14 cellular contexts compared by ENCODE assay signal in genomic region chr4:112520598-112521122, GRCh38. TPM values are rescaled to one million over a fixed set of nuclear protein-coding genes. Genes with fewer than 3 reads are reported as not detected.
DNase-seq lines count a peak whose midpoint lies in the region; ATAC-seq and TF ChIP-seq lines count a peak whose summit lies in the region.
"Had no signal": no experiment of that assay in that cellular context is flagged by ENCODE, and none has a peak within 500 bp of the region (broad histone marks: within the 10 kb centered on the region; RNA-seq: fewer than 3 reads in every experiment).

No MANE protein-coding gene starts in this region.

- peaks cover 4% of the 10 kb centered on the region for H3F3A ChIP-seq in smooth muscle cell (ENCODE audit: low read depth)

- no peaks in the 10 kb centered on the region for H3K9me2 ChIP-seq in hepatocyte (replicated peaks; ENCODE audit: insufficient read depth)

- peaks cover 4% of the 10 kb centered on the region for H3K36me3 Mint-ChIP-seq in activated CD4-positive, alpha-beta T cell treated with anti-CD3 and anti-CD28 coated beads, Interleukin-2, amount 10 ng/mL, durations not matched to agents 24 days and 14 days (ENCODE audit: low read depth)

- H3K4me2 ChIP-seq in hepatocyte (peak overlapping the region; percentile 61), smooth muscle cell (peak overlapping the region; percentile 37)

- peaks cover 24% of the 10 kb centered on the region for H3K4me1 ChIP-seq in hepatocyte (ENCODE audit: insufficient read depth)
- peaks cover 51% of the 10 kb centered on the region for H3K4me1 ChIP-seq in smooth muscle cell (ENCODE audit: low read depth)

- peak overlapping the region; percentile 75 for H3K4me3 Mint-ChIP-seq in activated CD4-positive, alpha-beta T cell treated with anti-CD3 and anti-CD28 coated beads, Interleukin-2, amount 10 ng/mL, durations not matched to agents 24 days and 14 days
- H3K4me3 Mint-ChIP-seq: central memory CD8-positive, alpha-beta T cell had no signal

- no peaks in the 10 kb centered on the region for H4K20me1 ChIP-seq in hepatocyte (ENCODE audit: insufficient read depth, poor library complexity, severe bottlenecking)
- no peaks in the 10 kb centered on the region for H4K20me1 ChIP-seq in smooth muscle cell (ENCODE audit: low read depth)

- peaks cover 50% of the 10 kb centered on the region for H3K4me1 Mint-ChIP-seq in activated CD4-positive, alpha-beta T cell treated with anti-CD3 and anti-CD28 coated beads, Interleukin-2, amount 10 ng/mL, durations not matched to agents 24 days and 14 days

- peak; percentile 62 for DNase-seq in activated CD4-positive, alpha-beta T cell treated with anti-CD3 and anti-CD28 coated beads, Interleukin-2, amount 10 ng/mL, durations not matched to agents 24 days and 14 days
- DNase-seq in activated CD4-positive, alpha-beta T cell treated with anti-CD3 and anti-CD28 coated beads, Interleukin-2, amount 50 U/mL, for 1 hour, result no peak
- DNase-seq in SK-N-MC (ENCODE audit: low read depth, low spot score) (no peak), hepatocyte (ENCODE audit: low spot score) (no peak), smooth muscle cell (lab: John Stamatoyannopoulos, UW; ENCODE audit: unreplicated experiment) (no peak), dorsolateral prefrontal cortex (no peak)
- no peak for DNase-seq in stimulated activated CD4-positive, alpha-beta T cell treated with anti-CD3 and anti-CD28 coated beads, Interleukin-15, amount 100 ng/mL, for 24 hours
- DNase-seq: activated effector memory CD4-positive, alpha-beta T cell treated with Interleukin-2 at 50 U/mL for 16 hours; NCI-H2171 treated with DMSO at 0.1 percent for 48 hours; uterus had no signal

- H3K27me3 ChIP-seq in hepatocyte (peaks cover 100% of the 10 kb centered on the region), smooth muscle cell (ENCODE audit: low read depth) (peaks cover 100% of the 10 kb centered on the region), dorsolateral prefrontal cortex (peaks cover 18 to 100% (median 94%) of the 10 kb centered on the region in 45 donors)

- no peak for ATAC-seq in GM19351 (IDR thresholded peaks at IDR 0.05; ENCODE audit: unreplicated experiment)

- H3K27ac Mint-ChIP-seq in activated CD4-positive, alpha-beta T cell treated with anti-CD3 and anti-CD28 coated beads, Interleukin-2, amount 10 ng/mL, durations not matched to agents 24 days and 14 days, result peak overlapping the region; percentile 45

- no peak overlapping the region for H3K27ac ChIP-seq in SK-N-MC
- no peak overlapping the region for H3K27ac ChIP-seq in hepatocyte
- no peak overlapping the region for H3K27ac ChIP-seq in smooth muscle cell (ENCODE audit: low read depth)
- H3K27ac ChIP-seq in dorsolateral prefrontal cortex, result no peak overlapping the region
- H3K27ac ChIP-seq: skin epidermis, uterus had no signal

- TF ChIP-seq CTCF in hepatocyte (IDR thresholded peaks at IDR 0.05; ENCODE audit: poor library complexity) (no peak), smooth muscle cell (IDR thresholded peaks at IDR 0.05; ENCODE audit: borderline replicate concordance, insufficient read depth, poor library complexity, severe bottlenecking) (no peak), dorsolateral prefrontal cortex (IDR thresholded peaks at IDR 0.05 in 54 of 56, conservative IDR thresholded peaks at IDR 0.05 in 2 of 56; ENCODE audit: low read depth in 1 of 56, partially characterized antibody in 56 of 56) (no peak)

- H3K9me3 ChIP-seq in SK-N-MC (ENCODE audit: low read depth, low read length) (no peaks in the 10 kb centered on the region), hepatocyte (ENCODE audit: low read depth) (no peaks in the 10 kb centered on the region), smooth muscle cell (replicated peaks; ENCODE audit: low read depth) (no peaks in the 10 kb centered on the region)
- H3K9me3 ChIP-seq: uterus had no signal

- peaks cover 80% of the 10 kb centered on the region for H3K27me3 Mint-ChIP-seq in activated CD4-positive, alpha-beta T cell treated with anti-CD3 and anti-CD28 coated beads, Interleukin-2, amount 10 ng/mL, durations not matched to agents 24 days and 14 days

- H3K36me3 ChIP-seq in SK-N-MC (ENCODE audit: insufficient read depth, low read length), result no peaks in the 10 kb centered on the region
- no peaks in the 10 kb centered on the region for H3K36me3 ChIP-seq in hepatocyte (replicated peaks; ENCODE audit: insufficient read depth, low read depth)
- H3K36me3 ChIP-seq in smooth muscle cell (ENCODE audit: low read depth), result no peaks in the 10 kb centered on the region
- H3K36me3 ChIP-seq: uterus had no signal

- H3K9ac ChIP-seq in SK-N-MC (ENCODE audit: insufficient read length) (no peak overlapping the region), smooth muscle cell (ENCODE audit: low read depth) (no peak overlapping the region)

- 2% methylated on average over 21 of the region's 25 CpGs for WGBS in hepatocyte (ENCODE audit: low lambda C conversion rate, missing lambda C conversion rate)
- 3% methylated on average over 25 of the region's 25 CpGs for WGBS in smooth muscle cell (ENCODE audit: low lambda C conversion rate)

- H3K4me3 ChIP-seq in SK-N-MC (peak overlapping the region; percentile 50), hepatocyte (no peak overlapping the region), smooth muscle cell (no peak overlapping the region), dorsolateral prefrontal cortex (no peak overlapping the region)
- H3K4me3 ChIP-seq: skin epidermis, uterus had no signal

- intact Hi-C loops in activated CD4-positive, alpha-beta T cell treated with anti-CD3 and anti-CD28 coated beads, Interleukin-2, amount 10 ng/mL, durations not matched to agents 24 days and 14 days (cut with micrococcal nuclease), result loop anchor here (5.0 to 10.0 kb wide), 4 partner anchors 84 to 308 kb away; partner anchors contain the start of gene AP1AR
- intact Hi-C loops in dorsolateral prefrontal cortex (cut with DNase I), result loop anchor here in 1 of 2 donors (5.0 to 10.0 kb wide), 2 partner anchors 193 to 1896 kb away; partner anchors contain the start of gene PITX2

- H2AFZ ChIP-seq in hepatocyte (peak overlapping the region; percentile 23), smooth muscle cell (ENCODE audit: low read depth) (no peak overlapping the region)

- H3K9me3 Mint-ChIP-seq in activated CD4-positive, alpha-beta T cell treated with anti-CD3 and anti-CD28 coated beads, Interleukin-2, amount 10 ng/mL, durations not matched to agents 24 days and 14 days, result peaks cover 7% of the 10 kb centered on the region
- H3K9me3 Mint-ChIP-seq: central memory CD8-positive, alpha-beta T cell had no signal

- no peaks in the 10 kb centered on the region for H3K79me2 ChIP-seq in hepatocyte
- H3K79me2 ChIP-seq in smooth muscle cell (ENCODE audit: low read depth), result no peaks in the 10 kb centered on the region

RNA-seq across cellular contexts. Expression of gene NEUROG2, which starts 4.7 kb away (rescaled TPM):
- total RNA-seq in activated CD4-positive, alpha-beta T cell treated with anti-CD3 and anti-CD28 coated beads, Interleukin-2, amount 10 ng/mL, durations not matched to agents 24 days and 14 days, result 0.16 and 0.17 TPM in 2 replicates
- total RNA-seq in hepatocyte (0.20 TPM in 1 of 2 replicates, not detected in the other), smooth muscle cell (not detected in 2 replicates), dorsolateral prefrontal cortex (1 to 10 TPM in 1 of 120 experiments, under 1 TPM in 72, not detected in 47; 0.19 to 1.2 (median 0.41) TPM)
- polyA plus RNA-seq in hepatocyte (0.39 TPM in 1 of 2 replicates, not detected in the other), smooth muscle cell (not detected in 2 replicates)
- total RNA-seq: uterus had no signal
- polyA plus RNA-seq: AG04450 had no signal
